Comparison of ENCODE assay signal across 1 cellular context in the genomic region with DNA sequence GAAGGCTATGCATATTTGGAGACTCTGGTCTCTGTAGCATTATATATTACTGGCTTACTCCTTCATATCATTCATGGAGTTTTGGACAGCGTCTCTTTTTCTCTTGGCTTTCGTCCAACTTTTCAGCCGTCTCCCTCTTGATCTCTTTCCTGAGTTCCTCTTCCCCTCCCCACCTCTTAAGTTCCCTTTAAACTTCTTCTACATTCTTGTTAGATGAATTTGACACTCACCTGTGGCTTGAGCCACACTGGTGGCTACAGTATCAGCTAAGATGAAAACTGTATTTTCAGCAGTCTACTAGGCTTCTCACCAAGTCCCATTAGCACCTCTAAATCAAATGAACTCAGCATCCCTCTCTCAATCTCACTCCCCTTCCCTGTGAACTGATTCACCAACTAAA.
A peak's percentile ranks its signal among the peaks of the same experiment; 100 is the strongest.
TF ChIP-seq lines count a peak whose summit lies in the region.

No MANE protein-coding gene starts in this region.

TF ChIP-seq in HEK293, 187 proteins besides CTCF, POLR2A, EP300 and RAD21 (continued from another document):
- TF ChIP-seq, protein P1, sequence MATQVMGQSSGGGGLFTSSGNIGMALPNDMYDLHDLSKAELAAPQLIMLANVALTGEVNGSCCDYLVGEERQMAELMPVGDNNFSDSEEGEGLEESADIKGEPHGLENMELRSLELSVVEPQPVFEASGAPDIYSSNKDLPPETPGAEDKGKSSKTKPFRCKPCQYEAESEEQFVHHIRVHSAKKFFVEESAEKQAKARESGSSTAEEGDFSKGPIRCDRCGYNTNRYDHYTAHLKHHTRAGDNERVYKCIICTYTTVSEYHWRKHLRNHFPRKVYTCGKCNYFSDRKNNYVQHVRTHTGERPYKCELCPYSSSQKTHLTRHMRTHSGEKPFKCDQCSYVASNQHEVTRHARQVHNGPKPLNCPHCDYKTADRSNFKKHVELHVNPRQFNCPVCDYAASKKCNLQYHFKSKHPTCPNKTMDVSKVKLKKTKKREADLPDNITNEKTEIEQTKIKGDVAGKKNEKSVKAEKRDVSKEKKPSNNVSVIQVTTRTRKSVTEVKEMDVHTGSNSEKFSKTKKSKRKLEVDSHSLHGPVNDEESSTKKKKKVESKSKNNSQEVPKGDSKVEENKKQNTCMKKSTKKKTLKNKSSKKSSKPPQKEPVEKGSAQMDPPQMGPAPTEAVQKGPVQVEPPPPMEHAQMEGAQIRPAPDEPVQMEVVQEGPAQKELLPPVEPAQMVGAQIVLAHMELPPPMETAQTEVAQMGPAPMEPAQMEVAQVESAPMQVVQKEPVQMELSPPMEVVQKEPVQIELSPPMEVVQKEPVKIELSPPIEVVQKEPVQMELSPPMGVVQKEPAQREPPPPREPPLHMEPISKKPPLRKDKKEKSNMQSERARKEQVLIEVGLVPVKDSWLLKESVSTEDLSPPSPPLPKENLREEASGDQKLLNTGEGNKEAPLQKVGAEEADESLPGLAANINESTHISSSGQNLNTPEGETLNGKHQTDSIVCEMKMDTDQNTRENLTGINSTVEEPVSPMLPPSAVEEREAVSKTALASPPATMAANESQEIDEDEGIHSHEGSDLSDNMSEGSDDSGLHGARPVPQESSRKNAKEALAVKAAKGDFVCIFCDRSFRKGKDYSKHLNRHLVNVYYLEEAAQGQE (tag by site-specific recombination; IDR thresholded peaks at IDR 0.05): peak; percentile 86
